In the genomic region with DNA sequence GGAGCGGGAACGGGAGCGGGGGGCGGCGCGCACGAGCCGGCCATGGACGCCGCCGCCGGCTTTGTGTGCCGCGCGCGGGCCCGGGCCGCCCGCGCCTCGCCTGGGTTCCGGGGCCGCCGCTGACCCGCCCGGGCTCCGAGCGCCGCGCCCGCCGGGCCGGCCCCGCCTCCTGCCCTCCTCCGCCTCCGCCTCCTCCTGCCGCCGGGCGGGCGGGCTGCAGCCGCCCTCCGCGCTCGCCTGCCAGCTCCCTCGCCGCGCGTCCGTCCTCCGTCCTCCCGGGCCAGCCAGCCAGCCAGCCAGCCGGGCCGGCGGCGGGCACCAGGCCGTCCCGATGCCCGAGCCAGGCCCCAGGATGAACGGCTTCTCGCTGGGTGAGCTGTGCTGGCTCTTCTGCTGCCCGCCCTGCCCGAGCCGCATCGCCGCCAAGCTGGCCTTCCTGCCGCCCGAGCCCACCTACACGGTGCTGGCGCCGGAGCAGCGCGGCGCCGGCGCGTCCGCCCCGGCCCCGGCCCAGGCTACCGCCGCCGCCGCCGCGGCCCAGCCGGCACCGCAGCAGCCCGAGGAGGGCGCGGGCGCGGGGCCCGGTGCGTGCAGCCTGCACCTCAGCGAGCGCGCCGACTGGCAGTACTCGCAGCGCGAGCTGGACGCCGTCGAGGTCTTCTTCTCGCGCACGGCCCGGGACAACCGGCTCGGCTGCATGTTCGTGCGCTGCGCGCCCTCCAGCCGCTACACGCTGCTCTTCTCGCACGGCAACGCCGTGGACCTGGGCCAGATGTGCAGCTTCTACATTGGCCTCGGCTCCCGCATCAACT, we compare ENCODE assay signal across 8 cellular contexts. TPM values are rescaled to one million over a fixed set of nuclear protein-coding genes. Genes with fewer than 3 reads are reported as not detected.
DNase-seq lines count a peak whose midpoint lies in the region; ATAC-seq and TF ChIP-seq lines count a peak whose summit lies in the region.

A gene (plus strand): TSS at position 212 of the 812 bp plus-strand sequence. CDS start 120 bp downstream, at position 332.

- H3K4me3 ChIP-seq in endodermal cell (ENCODE audit: low read length), result peak within 1 kb of the TSS; percentile 93

- peak; percentile 84 for ATAC-seq in HG02678 (IDR thresholded peaks at IDR 0.05; ENCODE audit: unreplicated experiment)
- ATAC-seq in stimulated activated effector memory CD8-positive, alpha-beta T cell treated with anti-CD3 and anti-CD28 coated beads, Interleukin-12 subunit alpha, Interleukin-12 subunit beta, amount 100 ng/mL, for 72 hours, result peak; percentile 83

- H3K36me3 ChIP-seq in endodermal cell (ENCODE audit: control insufficient read depth, insufficient read depth, low read length), result peaks cover 13% of the 10 kb centered on the region

- intact Hi-C loops in activated CD4-positive, alpha-beta memory T cell treated with anti-CD3 and anti-CD28 coated beads for 36 hours (cut with micrococcal nuclease), result loop anchor here (5.0 to 10.0 kb wide), 2 partner anchors 287 to 1349 kb away; a partner anchor contains a TSS

- H3K4me1 Mint-ChIP-seq in activated CD4-positive, alpha-beta memory T cell treated with anti-CD3 and anti-CD28 coated beads for 36 hours (ENCODE audit: low read depth), result peaks cover 21% of the 10 kb centered on the region
- peaks cover 23% of the 10 kb centered on the region for H3K4me1 Mint-ChIP-seq in endodermal cell
- H3K4me1 Mint-ChIP-seq in stimulated activated effector memory CD8-positive, alpha-beta T cell treated with anti-CD3 and anti-CD28 coated beads, Interleukin-12 subunit alpha, Interleukin-12 subunit beta, amount 100 ng/mL, for 72 hours, result peaks cover 29% of the 10 kb centered on the region

- H3K9ac ChIP-seq in endodermal cell (ENCODE audit: extremely low read depth, low read length, poor library complexity, severe bottlenecking), result peak within 1 kb of the TSS; percentile 42

- H3K4me1 ChIP-seq in endodermal cell (ENCODE audit: control insufficient read depth, insufficient read depth, low read length), result no peaks in the 10 kb centered on the region

- H3K27me3 ChIP-seq in endodermal cell (ENCODE audit: control insufficient read depth, insufficient read depth, low read length, poor library complexity, severe bottlenecking), result peaks cover 11% of the 10 kb centered on the region

- peak within 1 kb of the TSS; percentile 71 for H3K27ac Mint-ChIP-seq in activated CD4-positive, alpha-beta memory T cell treated with anti-CD3 and anti-CD28 coated beads for 36 hours
- H3K27ac Mint-ChIP-seq in endodermal cell, result peak within 1 kb of the TSS; percentile 84
- H3K27ac Mint-ChIP-seq in stimulated activated effector memory CD8-positive, alpha-beta T cell treated with anti-CD3 and anti-CD28 coated beads, Interleukin-12 subunit alpha, Interleukin-12 subunit beta, amount 100 ng/mL, for 72 hours, result peak within 1 kb of the TSS; percentile 67

- peak within 1 kb of the TSS; percentile 86 for H3K4me3 Mint-ChIP-seq in activated CD4-positive, alpha-beta memory T cell treated with anti-CD3 and anti-CD28 coated beads for 36 hours
- peak within 1 kb of the TSS; percentile 80 for H3K4me3 Mint-ChIP-seq in endodermal cell
- peak within 1 kb of the TSS; percentile 80 for H3K4me3 Mint-ChIP-seq in stimulated activated effector memory CD8-positive, alpha-beta T cell treated with anti-CD3 and anti-CD28 coated beads, Interleukin-12 subunit alpha, Interleukin-12 subunit beta, amount 100 ng/mL, for 72 hours

- peaks cover 7% of the 10 kb centered on the region for H3K9me3 ChIP-seq in endodermal cell (ENCODE audit: control insufficient read depth, low read length)

- CTCF ChIA-PET in activated CD4-positive, alpha-beta memory T cell treated with anti-CD3 and anti-CD28 coated beads for 36 hours (lab: Charles Lee), result interaction anchor here (0.5 to 3.5 kb wide), 6 partner anchors 10 to 571 kb away, joined by 3 to 23 read pairs (median 5); no protein-coding TSS in a partner anchor

- H3K27ac ChIP-seq in endodermal cell (ENCODE audit: low read depth, low read length), result no peak within 1 kb of the TSS

- peak; percentile 14 for DNase-seq in NCI-H1436 (lab: John Stamatoyannopoulos, UW)
- DNase-seq in NCI-H1436 treated with DMSO at 0.1 percent for 48 hours (lab: John Stamatoyannopoulos, UW), result no peak
- peak; percentile 26 for DNase-seq in NCI-H2196 treated with DMSO at 0.1 percent for 48 hours (lab: John Stamatoyannopoulos, UW; ENCODE audit: unreplicated experiment)
- peak; percentile 55 for DNase-seq in activated CD4-positive, alpha-beta memory T cell treated with anti-CD3 and anti-CD28 coated beads for 36 hours
- DNase-seq in endodermal cell, result peak; percentile 82
- DNase-seq in medulla oblongata (ENCODE audit: extremely low spot score), result peak; percentile 42
- DNase-seq in stimulated activated effector memory CD8-positive, alpha-beta T cell treated with anti-CD3 and anti-CD28 coated beads, Interleukin-12 subunit alpha, Interleukin-12 subunit beta, amount 100 ng/mL, for 72 hours (ENCODE audit: low spot score in 2 of 2), result peak; percentile 46 to 70

- no peaks in the 10 kb centered on the region for H3K9me3 Mint-ChIP-seq in activated CD4-positive, alpha-beta memory T cell treated with anti-CD3 and anti-CD28 coated beads for 36 hours
- no peaks in the 10 kb centered on the region for H3K9me3 Mint-ChIP-seq in endodermal cell
- H3K9me3 Mint-ChIP-seq in stimulated activated effector memory CD8-positive, alpha-beta T cell treated with anti-CD3 and anti-CD28 coated beads, Interleukin-12 subunit alpha, Interleukin-12 subunit beta, amount 100 ng/mL, for 72 hours, result no peaks in the 10 kb centered on the region

- TF ChIP-seq CTCF in endodermal cell (conservative IDR thresholded peaks at IDR 0.05), result no peak

- 0% methylated on average over 19 to 119 of the region's 122 CpGs for WGBS in endodermal cell (ENCODE audit: insufficient coverage in 1 of 2, insufficient read length in 1 of 2), 2 experiments

- peaks cover 3% of the 10 kb centered on the region for H3K27me3 Mint-ChIP-seq in activated CD4-positive, alpha-beta memory T cell treated with anti-CD3 and anti-CD28 coated beads for 36 hours
- H3K27me3 Mint-ChIP-seq in endodermal cell (ENCODE audit: insufficient read depth), result peaks cover 25% of the 10 kb centered on the region

- H3K36me3 Mint-ChIP-seq in activated CD4-positive, alpha-beta memory T cell treated with anti-CD3 and anti-CD28 coated beads for 36 hours, result no peaks in the 10 kb centered on the region
- H3K36me3 Mint-ChIP-seq in endodermal cell (ENCODE audit: low read depth), result peaks cover 5% of the 10 kb centered on the region
- no peaks in the 10 kb centered on the region for H3K36me3 Mint-ChIP-seq in stimulated activated effector memory CD8-positive, alpha-beta T cell treated with anti-CD3 and anti-CD28 coated beads, Interleukin-12 subunit alpha, Interleukin-12 subunit beta, amount 100 ng/mL, for 72 hours

- POLR2A ChIA-PET in activated CD4-positive, alpha-beta memory T cell treated with anti-CD3 and anti-CD28 coated beads for 36 hours (lab: Charles Lee), result no interaction called here

RNA-seq across cellular contexts. Expression of the gene that starts here (rescaled TPM):
- 1 to 10 TPM; 6.1 to 9.0 TPM for total RNA-seq in activated CD4-positive, alpha-beta memory T cell treated with anti-CD3 and anti-CD28 coated beads for 36 hours
- 10 to 100 TPM; 20.9 to 21.5 TPM for total RNA-seq in endodermal cell
- polyA plus RNA-seq in endodermal cell (2013, experiment 1 of 2), result 28.1 TPM
- 23.6 TPM for polyA plus RNA-seq in endodermal cell (2013, experiment 2 of 2)
